Comparison of ENCODE assay signal across 13 cellular contexts in genomic region chr2:144402282-144402681, GRCh38.
DNase-seq lines count a peak whose midpoint lies in the region; ATAC-seq, FAIRE-seq and TF ChIP-seq lines count a peak whose summit lies in the region.
"Had no signal": no experiment of that assay in that cellular context is flagged by ENCODE, and none has a peak within 500 bp of the region (broad histone marks: within the 10 kb centered on the region; RNA-seq: fewer than 3 reads in every experiment).

No MANE protein-coding gene starts in this region.

- H3K27ac ChIP-seq in HepG2 (ENCODE audit: extremely low read length, insufficient read depth, low read length) (no peak overlapping the region), right lobe of liver (no peak overlapping the region), fibroblast of lung (ENCODE audit: insufficient read depth, low read length) (peak overlapping the region; percentile 53)
- H3K27ac ChIP-seq: cardiac muscle cell, PC-9, thoracic aorta had no signal

- in situ Hi-C loops in HepG2 (cut with HindIII; ENCODE audit: extremely low pct_ligation_motif_present, low pct_unique_long_range_greater_than_20kb) = no loop called here

- CTCF ChIA-PET in HepG2 (lab: Yijun Ruan, JAX; ENCODE audit: low intra/inter-chr PET ratio, low total read pairs) = no interaction called here

- no peak overlapping the region for H3K4me3 Mint-ChIP-seq in activated T-cell treated with anti-CD3 and anti-CD28 coated beads, Interleukin-2, amount 50 U/mL, for 24 hours
- H3K4me3 Mint-ChIP-seq: activated T-helper 1 cell treated with anti-CD3 and anti-CD28 coated beads, Interleukin-12 subunit alpha, Interleukin-12 subunit beta, Interleukin-2, Interleukin-4 antibody, amounts not matched to agents 30 ng/mL and 10 ng/mL and 1 ng/mL, durations not matched to agents 14 hours and 24 hours and 36 hours had no signal

- H3K36me3 ChIP-seq in HepG2 (replicated peaks in 1 of 2; ENCODE audit: control insufficient read depth in 1 of 2, insufficient read depth in 2 of 2, low read length in 2 of 2) (no peaks in the 10 kb centered on the region), right lobe of liver (peaks cover 0 to 11% (median 0%) of the 10 kb centered on the region in 4 donors), fibroblast of lung (ENCODE audit: control insufficient read depth, insufficient read depth, low read length) (peaks cover 16% of the 10 kb centered on the region), mucosa of descending colon (ENCODE audit: low read depth) (no peaks in the 10 kb centered on the region)

- no peak overlapping the region for H3K27ac Mint-ChIP-seq in activated T-cell treated with anti-CD3 and anti-CD28 coated beads, Interleukin-2, amount 50 U/mL, for 24 hours
- H3K27ac Mint-ChIP-seq: activated T-helper 1 cell treated with anti-CD3 and anti-CD28 coated beads, Interleukin-12 subunit alpha, Interleukin-12 subunit beta, Interleukin-2, Interleukin-4 antibody, amounts not matched to agents 30 ng/mL and 10 ng/mL and 1 ng/mL, durations not matched to agents 14 hours and 24 hours and 36 hours had no signal

- no peak for TF ChIP-seq CTCF in HepG2 (CRISPR knock-in tag; IDR thresholded peaks at IDR 0.05)
- TF ChIP-seq CTCF in right lobe of liver (IDR thresholded peaks at IDR 0.05) = no peak
- TF ChIP-seq CTCF in fibroblast of lung (conservative IDR thresholded peaks at IDR 0.05 in 1 of 2, IDR thresholded peaks at IDR 0.05 in 1 of 2; ENCODE audit: low read depth in 1 of 2, low read length in 2 of 2) = no peak
- no peak for TF ChIP-seq CTCF in mucosa of descending colon (IDR thresholded peaks at IDR 0.05)

- H3K27me3 ChIP-seq in HepG2 (ENCODE audit: control insufficient read depth in 1 of 2, insufficient read depth in 2 of 2, low read length in 2 of 2) (peaks cover 0 to 8% of the 10 kb centered on the region in 2 experiments; a peak in 2 of 5 replicates), right lobe of liver (no peaks in the 10 kb centered on the region), fibroblast of lung (ENCODE audit: control insufficient read depth, insufficient read depth, low read length) (no peaks in the 10 kb centered on the region)
- H3K27me3 ChIP-seq: cardiac muscle cell had no signal

- peak; percentile 54; the same call in 2 of the 3 replicates for ATAC-seq in HepG2
- no peak for ATAC-seq in right lobe of liver
- ATAC-seq in mucosa of descending colon = peak; percentile 17
- ATAC-seq in GM18909 (IDR thresholded peaks at IDR 0.05; ENCODE audit: poor library complexity, unreplicated experiment) = no peak

- H3K4me1 ChIP-seq in HepG2 (ENCODE audit: insufficient read depth, low read length) (no peaks in the 10 kb centered on the region), right lobe of liver (no peaks in the 10 kb centered on the region), fibroblast of lung (ENCODE audit: control insufficient read depth, extremely low read depth, insufficient read depth, low read length) (peaks cover 19% of the 10 kb centered on the region), mucosa of descending colon (ENCODE audit: low read depth) (no peaks in the 10 kb centered on the region)

- H3K4me2 ChIP-seq in HepG2 (ENCODE audit: low read depth, low read length) (no peak overlapping the region), fibroblast of lung (ENCODE audit: extremely low read depth, insufficient read depth, low read length) (peak overlapping the region; percentile 69)
- H3K4me2 ChIP-seq: PC-9 had no signal

- no peak for FAIRE-seq in HepG2 (lab: Jason Lieb, UNC)

- peaks cover 52% of the 10 kb centered on the region for H3K36me3 Mint-ChIP-seq in activated T-cell treated with anti-CD3 and anti-CD28 coated beads, Interleukin-2, amount 50 U/mL, for 24 hours (ENCODE audit: low read depth)

- TF ChIP-seq EP300 in HepG2 (IDR thresholded peaks at IDR 0.05; ENCODE audit: low read depth in 2 of 2, low read length in 2 of 2) (no peak), HepG2 (CRISPR knock-in tag; IDR thresholded peaks at IDR 0.05; ENCODE audit: borderline replicate concordance) (no peak)

- TF ChIP-seq RAD21 in HepG2 (CRISPR knock-in tag; IDR thresholded peaks at IDR 0.05) = no peak

- H3K4me1 Mint-ChIP-seq in activated T-cell treated with anti-CD3 and anti-CD28 coated beads, Interleukin-2, amount 50 U/mL, for 24 hours (ENCODE audit: low read depth) = peaks cover 10% of the 10 kb centered on the region

- H3K79me2 ChIP-seq in HepG2 (ENCODE audit: insufficient read depth, low read length) = no peaks in the 10 kb centered on the region
- no peaks in the 10 kb centered on the region for H3K79me2 ChIP-seq in fibroblast of lung (ENCODE audit: control insufficient read depth, insufficient read depth, low read length)

- no peak for DNase-seq in HepG2 (ENCODE audit: low spot score)
- DNase-seq in right lobe of liver = no peak
- peak in 1 of 2 donors; percentile 75 for DNase-seq in fibroblast of lung (ENCODE audit: low read depth in 2 of 2)
- peak in 1 of 3 donors; percentile 24 for DNase-seq in mucosa of descending colon
- DNase-seq in activated CD4-positive, alpha-beta T cell treated with anti-CD3 and anti-CD28 coated beads for 48 hours = no peak
- no peak for DNase-seq in activated T-cell treated with anti-CD3 and anti-CD28 coated beads, Interleukin-2, amount 50 U/mL, for 24 hours
- DNase-seq in NCI-H2029 treated with DMSO at 0.1 percent for 48 hours (lab: John Stamatoyannopoulos, UW) = no peak
- DNase-seq: PC-9; stimulated activated CD4-positive, alpha-beta T cell treated with anti-CD3 and anti-CD28 coated beads, Interleukin-2, amount 100 ng/mL, for 48 hours had no signal

- POLR2A ChIA-PET in HepG2 (lab: Yijun Ruan, JAX) = no interaction called here

- intact Hi-C loops in HepG2 (cut with micrococcal nuclease; ENCODE audit: unreplicated experiment) = no loop called here
- intact Hi-C loops in right lobe of liver (cut with DNase I) = no loop called here
- intact Hi-C loops in mucosa of descending colon (cut with DNase I, micrococcal nuclease) = no loop called here

- no peaks in the 10 kb centered on the region for H3K27me3 Mint-ChIP-seq in activated T-cell treated with anti-CD3 and anti-CD28 coated beads, Interleukin-2, amount 50 U/mL, for 24 hours

- no peak overlapping the region for H2AFZ ChIP-seq in HepG2 (ENCODE audit: low read length)
- peak overlapping the region; percentile 24 for H2AFZ ChIP-seq in fibroblast of lung (ENCODE audit: low read length)
- H2AFZ ChIP-seq: PC-9 had no signal

- BruUV-seq in HepG2 (replicated peaks; lab: Mats Ljungman, UMichigan) = no TSS peak

- H3K4me3 ChIP-seq in HepG2 (replicated peaks in 1 of 3; ENCODE audit: insufficient read depth in 1 of 3, low read depth in 2 of 3, low read length in 3 of 3) = no peak overlapping the region
- no peak overlapping the region for H3K4me3 ChIP-seq in right lobe of liver
- H3K4me3 ChIP-seq in fibroblast of lung (replicated peaks in 1 of 4; ENCODE audit: control extremely low read depth in 1 of 4, insufficient read depth in 1 of 4, low read depth in 3 of 4, low read length in 4 of 4) = no peak overlapping the region
- H3K4me3 ChIP-seq in mucosa of descending colon = no peak overlapping the region
- H3K4me3 ChIP-seq: cardiac muscle cell, PC-9, thoracic aorta had no signal

- H3K9me3 Mint-ChIP-seq in activated T-cell treated with anti-CD3 and anti-CD28 coated beads, Interleukin-2, amount 50 U/mL, for 24 hours = no peaks in the 10 kb centered on the region
- H3K9me3 Mint-ChIP-seq: activated T-helper 1 cell treated with anti-CD3 and anti-CD28 coated beads, Interleukin-12 subunit alpha, Interleukin-12 subunit beta, Interleukin-2, Interleukin-4 antibody, amounts not matched to agents 30 ng/mL and 10 ng/mL and 1 ng/mL, durations not matched to agents 14 hours and 24 hours and 36 hours had no signal

- H3K9me3 ChIP-seq in HepG2 (ENCODE audit: low read length) (no peaks in the 10 kb centered on the region), right lobe of liver (no peaks in the 10 kb centered on the region), fibroblast of lung (ENCODE audit: control insufficient read depth, insufficient read depth, low read depth, low read length) (no peaks in the 10 kb centered on the region), mucosa of descending colon (no peaks in the 10 kb centered on the region)
- H3K9me3 ChIP-seq: thoracic aorta had no signal

- H3K9ac ChIP-seq in HepG2 (ENCODE audit: insufficient read depth, low read depth, low read length) (no peak overlapping the region), fibroblast of lung (ENCODE audit: insufficient read depth, low read length) (peak overlapping the region; percentile 8)

- 26% methylated on average over 6 of the region's 6 CpGs for WGBS in HepG2 (ENCODE audit: low lambda C conversion rate)
- WGBS in right lobe of liver (ENCODE audit: insufficient coverage, low coverage, low lambda C conversion rate, missing lambda C conversion rate) = 61% methylated on average over 6 of the region's 6 CpGs

- H4K20me1 ChIP-seq in HepG2 (ENCODE audit: insufficient read depth, low read length) (no peaks in the 10 kb centered on the region), fibroblast of lung (ENCODE audit: control insufficient read depth, extremely low read depth, insufficient read depth, low read length) (no peaks in the 10 kb centered on the region)

- TF ChIP-seq POLR2A in HepG2 (IDR thresholded peaks at IDR 0.05; ENCODE audit: insufficient read depth in 1 of 2, low read depth in 2 of 2, low read length in 2 of 2) = no peak
- TF ChIP-seq POLR2A in right lobe of liver (IDR thresholded peaks at IDR 0.05) = no peak

TF ChIP-seq in HepG2, 621 proteins besides CTCF, POLR2A, EP300 and RAD21:
- no peak for TF ChIP-seq ZNF589 (CRISPR knock-in tag; conservative IDR thresholded peaks at IDR 0.05)
- TF ChIP-seq ZNF597 (CRISPR knock-in tag; IDR thresholded peaks at IDR 0.05) = no peak
- no peak for TF ChIP-seq ZNF326 (CRISPR knock-in tag; IDR thresholded peaks at IDR 0.05; ENCODE audit: borderline replicate concordance)
- TF ChIP-seq ELF1 (CRISPR knock-in tag; IDR thresholded peaks at IDR 0.05) = no peak
- no peak for TF ChIP-seq KLF9 (CRISPR knock-in tag; IDR thresholded peaks at IDR 0.05; ENCODE audit: low read depth)
- TF ChIP-seq ARNTL (CRISPR knock-in tag; IDR thresholded peaks at IDR 0.05) = no peak
TF ChIP-seq in HepG2: peak in this region for 0.

Comparison
In these comparisons a context has a peak if more than half of its experiments do, and no peak if none do; other contexts are left out.
1. ATAC-seq: peak in HepG2 (single experiment) and mucosa of descending colon (single experiment); none in right lobe of liver (0 of 4) and GM18909 (single experiment).